ENCODE assay signal across 33 cellular contexts in genomic region chr18:77944533-77944932, GRCh38.
"Had no signal": no experiment of that assay in that cellular context is flagged by ENCODE, and none has a peak within 500 bp of the region (broad histone marks: within the 10 kb centered on the region; RNA-seq: fewer than 3 reads in every experiment).

No MANE protein-coding gene starts in this region.

- H3K36me3 ChIP-seq: adrenal gland, ascending aorta, brain microvascular endothelial cell, breast epithelium, cardiac muscle cell had no signal

- H3K9me3 ChIP-seq: adrenal gland, ascending aorta, body of pancreas, breast epithelium had no signal

- H3K4me3 ChIP-seq: adrenal gland, ascending aorta, body of pancreas, breast epithelium, cardiac muscle cell had no signal

- DNase-seq: activated effector memory CD4-positive, alpha-beta T cell treated with anti-CD3 and anti-CD28 coated beads, Interleukin-2, amount 50 U/mL, for 16 hours; activated effector memory CD4-positive, alpha-beta T cell treated with Interleukin-2 at 50 U/mL for 16 hours; activated gamma-delta T cell; activated gamma-delta T cell treated with Interleukin-2 at 50 U/mL for 16 hours; activated naive CD4-positive, alpha-beta T cell; activated naive CD4-positive, alpha-beta T cell treated with anti-CD3 and anti-CD28 coated beads for 36 hours; activated naive CD4-positive, alpha-beta T cell treated with anti-CD3 and anti-CD28 coated beads, Interleukin-2, amount 10 ng/mL, durations not matched to agents 7 days and 5 days; activated naive CD4-positive, alpha-beta T cell treated with anti-CD3 and anti-CD28 coated beads, Interleukin-2, amount 50 U/mL, for 16 hours; activated naive CD4-positive, alpha-beta T cell treated with Interleukin-2 at 50 U/mL for 16 hours; activated naive CD8-positive, alpha-beta T cell treated with anti-CD3 and anti-CD28 coated beads for 36 hours; activated naive CD8-positive, alpha-beta T cell treated with anti-CD3 and anti-CD28 coated beads, Interleukin-2, amount 10 ng/mL, durations not matched to agents 7 days and 5 days; activated naive CD8-positive, alpha-beta T cell treated with anti-CD3 and anti-CD28 coated beads, Interleukin-2, amount 50 U/mL, for 24 hours; activated T-cell treated with anti-CD3 and anti-CD28 coated beads, Interleukin-2, amount 50 U/mL, for 24 hours; activated T-cell treated with anti-CD3 and anti-CD28 coated beads, Interleukin-2, amount 50 U/mL, for 4 hours; activated T-cell treated with anti-CD3 and anti-CD28 coated beads, Interleukin-2, amount 50 U/mL, for 48 hours; activated T-cell treated with anti-CD3 and anti-CD28 coated beads, Interleukin-2, amount 50 U/mL, for 72 hours; adrenal gland; amniotic stem cell; amygdala; anterior cingulate cortex; aorta; body of pancreas; brain microvascular endothelial cell; caudate nucleus; central memory CD4-positive, alpha-beta T cell; cerebellar nuclear complex had no signal

- H3K27me3 ChIP-seq: adrenal gland, ascending aorta, body of pancreas, brain microvascular endothelial cell, breast epithelium, cardiac muscle cell had no signal

- H3K4me1 ChIP-seq: adrenal gland, ascending aorta, body of pancreas, breast epithelium had no signal

- H3K27ac ChIP-seq: adrenal gland, ascending aorta, body of pancreas, brain microvascular endothelial cell, breast epithelium, cardiac muscle cell had no signal

- ATAC-seq: activated naive CD4-positive, alpha-beta T cell treated with anti-CD3 and anti-CD28 coated beads, Interleukin-2, amount 50 U/mL, for 72 hours; activated naive CD8-positive, alpha-beta T cell treated with anti-CD3 and anti-CD28 coated beads, Interleukin-2, amount 50 U/mL, for 24 hours; activated T-cell treated with anti-CD3 and anti-CD28 coated beads, Interleukin-2, amount 50 U/mL, for 4 hours; activated T-cell treated with anti-CD3 and anti-CD28 coated beads, Interleukin-2, amount 50 U/mL, for 72 hours; activated T-helper 17 cell treated with anti-CD3 and anti-CD28 coated beads, Interleukin-2, amount 50 U/mL, for 72 hours; body of pancreas had no signal

- FAIRE-seq: astrocyte, bronchial epithelial cell had no signal
